ENCODE assay signal across 9 cellular contexts in the genomic region with DNA sequence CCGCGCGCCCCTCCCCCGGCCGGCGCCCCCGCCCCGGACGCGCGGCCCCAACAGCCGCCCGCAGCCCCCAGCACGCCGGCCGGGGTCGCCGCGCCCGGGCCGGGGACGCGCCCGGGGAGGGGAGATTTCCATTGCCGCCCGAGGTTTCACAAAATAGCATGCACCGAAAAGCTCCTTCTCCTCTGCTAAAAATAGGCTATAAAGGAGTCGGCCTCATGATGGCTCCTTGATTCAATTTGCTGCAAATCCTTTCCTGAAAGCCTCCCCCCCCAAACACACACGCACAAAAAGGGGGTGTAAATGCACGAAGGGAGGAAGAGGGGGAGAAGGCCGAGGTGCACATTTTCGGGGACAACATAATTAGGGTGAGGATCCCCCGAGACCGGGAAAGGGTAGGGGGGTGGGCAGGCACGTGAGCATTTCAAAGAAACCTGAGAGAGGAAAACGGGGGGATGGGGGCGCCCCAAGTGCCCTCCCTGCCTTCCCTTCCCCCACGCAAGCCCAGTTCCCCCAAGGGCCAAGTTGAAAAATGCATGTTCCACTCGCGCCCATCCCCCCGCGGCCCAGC. TPM values are rescaled to one million over a fixed set of nuclear protein-coding genes. Genes with fewer than 3 reads are reported as not detected.
DNase-seq lines count a peak whose midpoint lies in the region; ATAC-seq, FAIRE-seq and TF ChIP-seq lines count a peak whose summit lies in the region.
"Had no signal": no experiment of that assay in that cellular context is flagged by ENCODE, and none has a peak within 500 bp of the region (broad histone marks: within the 10 kb centered on the region; RNA-seq: fewer than 3 reads in every experiment).

No MANE protein-coding gene starts in this region.

- no peaks in the 10 kb centered on the region for H3K36me3 ChIP-seq in CD8-positive, alpha-beta memory T cell (ENCODE audit: insufficient read depth, low read length)
- H3K36me3 ChIP-seq in HAP-1 (replicated peaks) (peaks cover 6% of the 10 kb centered on the region; the same call in 1 of the 2 replicates), bronchial epithelial cell (ENCODE audit: control insufficient read depth, insufficient read depth, low read length) (no peaks in the 10 kb centered on the region), keratinocyte (ENCODE audit: control insufficient read depth in 2 of 2, extremely low read depth in 1 of 2, insufficient read depth in 2 of 2, low read length in 2 of 2) (no peaks in the 10 kb centered on the region)

- H3K9ac ChIP-seq in keratinocyte (ENCODE audit: control insufficient read depth, extremely low read depth, insufficient read depth, low read length), result peak overlapping the region; percentile 99

- H3K4me1 ChIP-seq in CD8-positive, alpha-beta memory T cell (ENCODE audit: insufficient read depth, low read length), result peaks cover 59% of the 10 kb centered on the region
- H3K4me1 ChIP-seq in HAP-1, result peaks cover 39% of the 10 kb centered on the region
- H3K4me1 ChIP-seq in keratinocyte (ENCODE audit: control insufficient read depth, extremely low read depth, insufficient read depth, low read length), result peaks cover 31% of the 10 kb centered on the region

- H3K9me3 ChIP-seq in CD8-positive, alpha-beta memory T cell (ENCODE audit: low read length), result no peaks in the 10 kb centered on the region
- H3K9me3 ChIP-seq in HAP-1, result no peaks in the 10 kb centered on the region
- H3K9me3 ChIP-seq in keratinocyte (ENCODE audit: control insufficient read depth, low read depth, low read length), result no peaks in the 10 kb centered on the region

- peaks cover 51% of the 10 kb centered on the region for H3K79me2 ChIP-seq in keratinocyte (ENCODE audit: control insufficient read depth, insufficient read depth, low read length)

- no peak for TF ChIP-seq CTCF in bronchial epithelial cell (IDR thresholded peaks at IDR 0.05; ENCODE audit: insufficient read depth, low read length, severe bottlenecking)
- no peak for TF ChIP-seq CTCF in keratinocyte (optimal IDR thresholded peaks at IDR 0.05 in 1 of 3, IDR thresholded peaks at IDR 0.05 in 1 of 3, conservative IDR thresholded peaks at IDR 0.05 in 1 of 3; ENCODE audit: extremely low read depth in 1 of 3, insufficient read depth in 2 of 3, low read length in 3 of 3)

- no peak for ATAC-seq in HG02798 (IDR thresholded peaks at IDR 0.05; ENCODE audit: poor library complexity, unreplicated experiment)

- H3K4me3 ChIP-seq in CD8-positive, alpha-beta memory T cell (ENCODE audit: low read length), result peak overlapping the region; percentile 92
- H3K4me3 ChIP-seq in HAP-1 (peak overlapping the region; percentile 82), bronchial epithelial cell (ENCODE audit: low read depth, low read length) (peak overlapping the region; percentile 86), keratinocyte (ENCODE audit: control insufficient read depth in 2 of 3, extremely low read depth in 1 of 3, insufficient read depth in 2 of 3, low read depth in 1 of 3, low read length in 3 of 3) (peak overlapping the region; percentile 88 to 99 (median 92))

- no peaks in the 10 kb centered on the region for H4K20me1 ChIP-seq in keratinocyte (ENCODE audit: control insufficient read depth, extremely low read depth, insufficient read depth, low read length)

- H3K36me3 Mint-ChIP-seq in CD8-positive, alpha-beta memory T cell, result peaks cover 0 to 19% (median 2%) of the 10 kb centered on the region in 3 donors

- DNase-seq in CD8-positive, alpha-beta memory T cell, result peak; percentile 11 to 68 (median 48)
- DNase-seq in HAP-1 (ENCODE audit: low spot score in 2 of 2), result peak; percentile 15 to 34
- peak; percentile 70 for DNase-seq in SW480 (ENCODE audit: low spot score)
- no peak for DNase-seq in bronchial epithelial cell (ENCODE audit: low read depth)
- DNase-seq in keratinocyte (ENCODE audit: low read depth, low spot score), result no peak
- DNase-seq in stimulated activated CD4-positive, alpha-beta T cell treated with anti-CD3 and anti-CD28 coated beads, Interleukin-12 subunit alpha, Interleukin-12 subunit beta, amount 100 ng/mL, for 4 hours, result peak; percentile 23
- DNase-seq in superior temporal gyrus (ENCODE audit: extremely low spot score), result no peak

- H2AFZ ChIP-seq in keratinocyte (ENCODE audit: control insufficient read depth, low read length), result no peak overlapping the region

- H3K4me1 Mint-ChIP-seq in CD8-positive, alpha-beta memory T cell, result peaks cover 56 to 73% (median 70%) of the 10 kb centered on the region in 3 donors

- H3K4me3 Mint-ChIP-seq in CD8-positive, alpha-beta memory T cell, result peak overlapping the region; percentile 92 to 99 (median 98)

- H3K9me1 ChIP-seq in keratinocyte (ENCODE audit: control insufficient read depth, extremely low read depth, insufficient read depth, low read length), result no peaks in the 10 kb centered on the region

- dilution Hi-C loops in keratinocyte (cut with MboI; ENCODE audit: extremely low pct_ligation_motif_present, low sequenced_read_pairs), result no loop called here

- peaks cover 0 to 7% of the 10 kb centered on the region in 2 donors for H3K27me3 Mint-ChIP-seq in CD8-positive, alpha-beta memory T cell

- in situ Hi-C loops in HAP-1 (cut with MboI; ENCODE audit: low sequenced_read_pairs), result loop anchor here (5.0 kb wide), 1 partner anchor 161 kb away; no protein-coding TSS in a partner anchor

- peak overlapping the region; percentile 79 for H3K27ac ChIP-seq in CD8-positive, alpha-beta memory T cell (ENCODE audit: low read depth, low read length)
- H3K27ac ChIP-seq in keratinocyte (ENCODE audit: control insufficient read depth, insufficient read depth, low read length), result peak overlapping the region; percentile 98

- H3K4me2 ChIP-seq in keratinocyte (ENCODE audit: control insufficient read depth, extremely low read depth, insufficient read depth, low read depth, low read length), result peak overlapping the region; percentile 31

- peak overlapping the region; percentile 90 to 99 (median 98) for H3K27ac Mint-ChIP-seq in CD8-positive, alpha-beta memory T cell

- CTCF ChIA-PET in CD8-positive, alpha-beta memory T cell (lab: Charles Lee), result interaction anchor here (0.7 to 3.0 kb wide), 14 partner anchors 46 to 467 kb away, joined by 3 to 49 read pairs (median 4); no protein-coding TSS in a partner anchor

- no peaks in the 10 kb centered on the region for H3K27me3 ChIP-seq in CD8-positive, alpha-beta memory T cell (ENCODE audit: insufficient read depth, low read length, poor library complexity, severe bottlenecking)
- H3K27me3 ChIP-seq in HAP-1 (ENCODE audit: low read depth) (no peaks in the 10 kb centered on the region), bronchial epithelial cell (ENCODE audit: control insufficient read depth, insufficient read depth, low read length) (no peaks in the 10 kb centered on the region), keratinocyte (ENCODE audit: control insufficient read depth, extremely low read depth, insufficient read depth, low read length) (no peaks in the 10 kb centered on the region)

- FAIRE-seq in bronchial epithelial cell (lab: Jason Lieb, UNC) (no peak), keratinocyte (lab: Jason Lieb, UNC) (no peak)
- FAIRE-seq: colon had no signal

- H3K9me3 Mint-ChIP-seq in CD8-positive, alpha-beta memory T cell, result peaks cover 0 to 1% (median 0%) of the 10 kb centered on the region in 5 donors

- POLR2A ChIA-PET in CD8-positive, alpha-beta memory T cell (lab: Charles Lee), result interaction anchor here (0.6 to 5.2 kb wide), 12 partner anchors 22 to 1189 kb away, joined by 3 to 213 read pairs (median 4); no protein-coding TSS in a partner anchor

RNA-seq across cellular contexts. Expression of a gene that starts 0.7 kb away (rescaled TPM):
- 100 to 1,000 TPM; 173 to 193 TPM for total RNA-seq in CD8-positive, alpha-beta memory T cell
- 36.3 TPM for polyA plus RNA-seq in CD8-positive, alpha-beta memory T cell
- total RNA-seq in bronchial epithelial cell, result 203 and 270 TPM in 2 replicates
- 97.0 to 169 TPM (median 130 TPM) in 3 replicates for polyA plus RNA-seq in keratinocyte
- 110 TPM for polyA plus RNA-seq in keratinocyte (2011; ENCODE audit: low read depth)
- 54.3 and 118 TPM in 2 replicates for polyA plus RNA-seq in keratinocyte (2011; cell fraction: cytosol; rRNA removed)
- 84.8 and 109 TPM in 2 replicates for polyA plus RNA-seq in keratinocyte (2011; cell fraction: nucleus; rRNA removed)
- polyA plus RNA-seq in keratinocyte (2012; ENCODE audit: low replicate concordance), result 69.2 and 87.6 TPM in 2 replicates
- polyA minus RNA-seq in keratinocyte, result 227 to 533 TPM (median 415 TPM) in 3 replicates
- 322 TPM for polyA minus RNA-seq in keratinocyte (2011; cell fraction: cytosol; rRNA and poly(A)+ RNA removed)
- polyA minus RNA-seq in keratinocyte (2011; cell fraction: nucleus; rRNA and poly(A)+ RNA removed), result 237 and 437 TPM in 2 replicates

Comparison
In these comparisons a context has a peak if more than half of its experiments do, and no peak if none do; other contexts are left out.
1. DNase-seq: peak in CD8-positive, alpha-beta memory T cell (5 of 5), HAP-1 (2 of 2), SW480 (single experiment) and stimulated activated CD4-positive, alpha-beta T cell treated with anti-CD3 and anti-CD28 coated beads, Interleukin-12 subunit alpha, Interleukin-12 subunit beta, amount 100 ng/mL, for 4 hours (single experiment); none in bronchial epithelial cell (single experiment), keratinocyte (single experiment) and superior temporal gyrus (single experiment).
2. Peak in every context shown above with its lines, with median percentiles within 50 percentile points of each other: H3K4me3 ChIP-seq.